In genomic region chr1:66925944-66926343, GRCh38 we compare ENCODE assay signal across 8 cellular contexts. TPM values are rescaled to one million over a fixed set of nuclear protein-coding genes. Genes with fewer than 3 reads are reported as not detected.
A peak's percentile ranks its signal among the peaks of the same experiment; 100 is the strongest.
DNase-seq lines count a peak whose midpoint lies in the region; ATAC-seq lines count a peak whose summit lies in the region.

No MANE protein-coding gene starts in this region.

- H3K27me3 ChIP-seq in mucosa of stomach (ENCODE audit: control insufficient read depth, insufficient read depth, low read length): no peaks in the 10 kb centered on the region

- no peak for ATAC-seq in HG02610 (IDR thresholded peaks at IDR 0.05; ENCODE audit: unreplicated experiment)
- ATAC-seq in HG03097 (IDR thresholded peaks at IDR 0.05; ENCODE audit: low FRiP score, unreplicated experiment): no peak

- no peaks in the 10 kb centered on the region for H3K9me3 ChIP-seq in mucosa of stomach (ENCODE audit: control insufficient read depth, low read length)

- DNase-seq in DMS79 treated with DMSO at 0.1 percent for 48 hours (lab: John Stamatoyannopoulos, UW): peak; percentile 47
- DNase-seq in DMS79 (lab: John Stamatoyannopoulos, UW): no peak
- DNase-seq in NCI-H69 (lab: John Stamatoyannopoulos, UW): peak; percentile 76
- DNase-seq in cerebellum (ENCODE audit: low spot score): peak; percentile 24
- DNase-seq in cortex of kidney (lab: John Stamatoyannopoulos, UW): no peak

- peak overlapping the region; percentile 95 for H3K4me3 ChIP-seq in mucosa of stomach (ENCODE audit: low read length)

- H3K4me1 ChIP-seq in mucosa of stomach (ENCODE audit: control insufficient read depth, insufficient read depth, low read length): peaks cover 11% of the 10 kb centered on the region

- no peaks in the 10 kb centered on the region for H3K36me3 ChIP-seq in mucosa of stomach (ENCODE audit: control insufficient read depth, insufficient read depth, low read length)

- H3K9ac ChIP-seq in mucosa of stomach (ENCODE audit: low read length): peak overlapping the region; percentile 82

RNA-seq across cellular contexts. Expression of gene MIER1, which starts 1.2 kb away (rescaled TPM):
- 30.2 TPM for total RNA-seq in cerebellum

RNA-seq across cellular contexts. Expression of gene DNAI4, which starts 1.3 kb away (rescaled TPM):
- 28.9 TPM for total RNA-seq in cerebellum

Comparison
In these comparisons a context has a peak if more than half of its experiments do, and no peak if none do; other contexts are left out.
1. DNase-seq: peak in DMS79 treated with DMSO at 0.1 percent for 48 hours (single experiment), NCI-H69 (single experiment) and cerebellum (single experiment); none in DMS79 (single experiment) and cortex of kidney (single experiment).